ENCODE assay signal across 11 cellular contexts in the genomic region with DNA sequence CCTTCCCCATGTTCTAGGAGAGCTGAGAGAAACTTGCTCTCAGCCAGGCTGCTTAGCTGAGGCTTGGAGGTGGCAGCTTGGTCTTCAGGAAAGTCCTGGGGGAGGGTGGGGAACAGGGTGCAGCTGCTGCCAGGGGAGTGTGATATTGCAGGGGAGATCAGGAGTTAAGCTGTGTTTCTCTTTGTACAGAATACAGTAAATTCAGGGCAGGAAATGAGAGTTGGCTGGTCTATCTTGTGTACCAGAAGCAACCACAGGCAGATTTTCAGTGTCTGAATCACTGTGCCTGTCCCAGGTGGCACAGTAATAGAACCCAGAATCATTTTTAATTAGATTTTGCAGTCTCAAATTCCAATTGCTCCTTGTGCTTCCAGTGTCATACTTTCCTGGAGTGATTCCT.
DNase-seq lines count a peak whose midpoint lies in the region; ATAC-seq lines count a peak whose summit lies in the region.
"Had no signal": no experiment of that assay in that cellular context is flagged by ENCODE, and none has a peak within 500 bp of the region (broad histone marks: within the 10 kb centered on the region; RNA-seq: fewer than 3 reads in every experiment).

No MANE protein-coding gene starts in this region.

- CTCF ChIA-PET in activated CD8-positive, alpha-beta T cell treated with anti-CD3 and anti-CD28 coated beads, Interleukin-2, amount 10 ng/mL, durations not matched to agents 7 days and 5 days (lab: Charles Lee), result interaction anchor here (1.1 to 7.4 kb wide), 16 partner anchors 10 to 294 kb away, joined by 3 to 346 read pairs (median 26); no protein-coding TSS in a partner anchor

- POLR2A ChIA-PET in activated CD8-positive, alpha-beta T cell treated with anti-CD3 and anti-CD28 coated beads, Interleukin-2, amount 10 ng/mL, durations not matched to agents 7 days and 5 days (lab: Charles Lee), result interaction anchor here (0.6 to 0.8 kb wide), 2 partner anchors 149 to 151 kb away, joined by 3 to 5 read pairs; no protein-coding TSS in a partner anchor

- intact Hi-C loops in left colon (cut with DNase I, micrococcal nuclease), result no loop called here

- no peaks in the 10 kb centered on the region for H3K9me3 Mint-ChIP-seq in activated CD8-positive, alpha-beta T cell treated with anti-CD3 and anti-CD28 coated beads, Interleukin-2, amount 10 ng/mL, durations not matched to agents 7 days and 5 days (ENCODE audit: insufficient read depth)

- H3K36me3 Mint-ChIP-seq in activated CD8-positive, alpha-beta T cell treated with anti-CD3 and anti-CD28 coated beads, Interleukin-2, amount 10 ng/mL, durations not matched to agents 7 days and 5 days (ENCODE audit: low read depth), result peaks cover 44% of the 10 kb centered on the region

- ATAC-seq in HG03045 (IDR thresholded peaks at IDR 0.05; ENCODE audit: unreplicated experiment) (peak; percentile 53), left colon (no peak)
- ATAC-seq in activated CD8-positive, alpha-beta T cell treated with anti-CD3 and anti-CD28 coated beads, Interleukin-2, amount 10 ng/mL, durations not matched to agents 7 days and 5 days, result peak; percentile 51

- H3K27me3 Mint-ChIP-seq in activated CD8-positive, alpha-beta T cell treated with anti-CD3 and anti-CD28 coated beads, Interleukin-2, amount 10 ng/mL, durations not matched to agents 7 days and 5 days (ENCODE audit: low read depth), result no peaks in the 10 kb centered on the region

- peak overlapping the region; percentile 4 for H3K4me3 Mint-ChIP-seq in activated CD8-positive, alpha-beta T cell treated with anti-CD3 and anti-CD28 coated beads, Interleukin-2, amount 10 ng/mL, durations not matched to agents 7 days and 5 days

- H3K4me1 Mint-ChIP-seq in activated CD8-positive, alpha-beta T cell treated with anti-CD3 and anti-CD28 coated beads, Interleukin-2, amount 10 ng/mL, durations not matched to agents 7 days and 5 days (ENCODE audit: low read depth), result peaks cover 80% of the 10 kb centered on the region

- peak; percentile 42 for DNase-seq in stimulated activated CD4-positive, alpha-beta T cell treated with anti-CD3 and anti-CD28 coated beads, Interleukin-4, amount 100 ng/mL, for 24 hours
- no peak for DNase-seq in stimulated activated CD4-positive, alpha-beta T cell treated with anti-CD3 and anti-CD28 coated beads, Interleukin-4, amount 100 ng/mL, for 1 hour
- DNase-seq in activated CD8-positive, alpha-beta T cell treated with anti-CD3 and anti-CD28 coated beads, Interleukin-2, amount 10 ng/mL, durations not matched to agents 7 days and 5 days, result peak; percentile 55
- no peak for DNase-seq in left colon
- no peak for DNase-seq in anterior cingulate cortex (lab: John Stamatoyannopoulos, UW)
- DNase-seq in AG20443 (ENCODE audit: low spot score), result no peak
- no peak for DNase-seq in NCI-H2029 (lab: John Stamatoyannopoulos, UW)
- DNase-seq: COR-L47, head of caudate nucleus, right lobe of liver had no signal

- peak overlapping the region; percentile 85 for H3K27ac Mint-ChIP-seq in activated CD8-positive, alpha-beta T cell treated with anti-CD3 and anti-CD28 coated beads, Interleukin-2, amount 10 ng/mL, durations not matched to agents 7 days and 5 days

Comparison
In these comparisons a context has a peak if more than half of its experiments do, and no peak if none do; other contexts are left out.
1. DNase-seq: peak in stimulated activated CD4-positive, alpha-beta T cell treated with anti-CD3 and anti-CD28 coated beads, Interleukin-4, amount 100 ng/mL, for 24 hours (single experiment) and activated CD8-positive, alpha-beta T cell treated with anti-CD3 and anti-CD28 coated beads, Interleukin-2, amount 10 ng/mL, durations not matched to agents 7 days and 5 days (single experiment); none in stimulated activated CD4-positive, alpha-beta T cell treated with anti-CD3 and anti-CD28 coated beads, Interleukin-4, amount 100 ng/mL, for 1 hour (single experiment), left colon (0 of 2), anterior cingulate cortex (0 of 58), AG20443 (single experiment) and NCI-H2029 (single experiment).